ENCODE assay signal across 9 cellular contexts in the genomic region with DNA sequence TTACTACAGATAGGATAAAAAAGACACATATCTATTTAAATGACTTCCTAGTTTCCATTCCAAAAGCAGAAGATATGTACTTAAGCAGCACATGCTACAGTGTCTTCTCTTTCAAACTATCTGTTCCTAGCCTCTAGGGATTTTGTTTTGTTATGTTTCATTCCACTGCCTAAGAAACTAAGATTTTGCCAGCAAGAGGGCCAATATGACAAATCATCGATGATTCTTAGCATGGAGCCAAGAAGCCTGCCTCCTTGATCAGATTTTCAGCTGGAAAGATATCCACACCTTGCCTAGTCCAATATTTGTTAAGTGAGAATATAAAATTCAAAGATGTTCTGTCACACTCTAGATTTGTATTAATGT. TPM values are rescaled to one million over a fixed set of nuclear protein-coding genes. Genes with fewer than 3 reads are reported as not detected.
DNase-seq lines count a peak whose midpoint lies in the region; ATAC-seq and TF ChIP-seq lines count a peak whose summit lies in the region.
"Had no signal": no experiment of that assay in that cellular context is flagged by ENCODE, and none has a peak within 500 bp of the region (broad histone marks: within the 10 kb centered on the region; RNA-seq: fewer than 3 reads in every experiment).

No MANE protein-coding gene starts in this region.

- peaks cover 6% of the 10 kb centered on the region for H3F3A ChIP-seq in Loucy (ENCODE audit: low read depth)

- peak overlapping the region; percentile 99 for H3K9ac ChIP-seq in Loucy (ENCODE audit: low read depth, low read length, poor library complexity, severe bottlenecking)

- H3K9me3 ChIP-seq in Loucy (ENCODE audit: insufficient read depth, low read depth, low read length), result no peaks in the 10 kb centered on the region
- no peaks in the 10 kb centered on the region for H3K9me3 ChIP-seq in breast epithelium

- H4K20me1 ChIP-seq in Loucy (ENCODE audit: insufficient read depth, low read length, poor library complexity, severe bottlenecking), result peaks cover 90% of the 10 kb centered on the region

- TF ChIP-seq POLR2A in breast epithelium (IDR thresholded peaks at IDR 0.05), result no peak
- TF ChIP-seq POLR2A in GM18505 (IDR thresholded peaks at IDR 0.05; ENCODE audit: borderline replicate concordance, extremely low read depth, insufficient read depth, insufficient read length), result no peak

- H3K27ac ChIP-seq in breast epithelium, result peak overlapping the region; percentile 27 to 39

- TF ChIP-seq CTCF in CD14-positive monocyte (IDR thresholded peaks at IDR 0.05) (no peak), Loucy (conservative IDR thresholded peaks at IDR 0.05; ENCODE audit: low read length) (no peak), breast epithelium (IDR thresholded peaks at IDR 0.05) (no peak), neural crest cell (conservative IDR thresholded peaks at IDR 0.05) (no peak)

- no peaks in the 10 kb centered on the region for H3K27me3 ChIP-seq in Loucy (ENCODE audit: insufficient read depth, low read length, poor library complexity, severe bottlenecking)
- H3K27me3 ChIP-seq in breast epithelium, result no peaks in the 10 kb centered on the region

- H3K9me2 ChIP-seq in Loucy (replicated peaks; ENCODE audit: low read depth, low read length), result no peaks in the 10 kb centered on the region

- H3K4me1 Mint-ChIP-seq in CD14-positive monocyte (peaks cover 80% of the 10 kb centered on the region), neural crest cell (peaks cover 77% of the 10 kb centered on the region)

- H3K36me3 Mint-ChIP-seq in CD14-positive monocyte (peaks cover 9 to 23% of the 10 kb centered on the region in 2 donors), neural crest cell (ENCODE audit: low read depth) (peaks cover 9% of the 10 kb centered on the region)

- H3K27ac Mint-ChIP-seq in CD14-positive monocyte (peak overlapping the region in 6 of 7 donors; percentile 64 to 97 (median 84)), neural crest cell (ENCODE audit: unreplicated experiment) (no peak overlapping the region)

- H3K36me3 ChIP-seq in Loucy (ENCODE audit: insufficient read depth, low read length) (peaks cover 3% of the 10 kb centered on the region; the same call in 1 of the 2 replicates), breast epithelium (no peaks in the 10 kb centered on the region)

- H3K4me2 ChIP-seq in Loucy (ENCODE audit: low read depth, low read length, poor library complexity, severe bottlenecking), result peak overlapping the region; percentile 97

- peaks cover 0 to 3% (median 0%) of the 10 kb centered on the region in 7 donors for H3K9me3 Mint-ChIP-seq in CD14-positive monocyte
- H3K9me3 Mint-ChIP-seq in neural crest cell, result no peaks in the 10 kb centered on the region

- no peaks in the 10 kb centered on the region for H3K27me3 Mint-ChIP-seq in CD14-positive monocyte (ENCODE audit: low read depth in 3 of 3)
- H3K27me3 Mint-ChIP-seq in neural crest cell (ENCODE audit: low read depth), result no peaks in the 10 kb centered on the region

- H2AFZ ChIP-seq in Loucy (ENCODE audit: low read length), result no peak overlapping the region

- H3K4me1 ChIP-seq in Loucy (ENCODE audit: insufficient read depth, low read length, poor library complexity, severe bottlenecking), result peaks cover 80% of the 10 kb centered on the region
- peaks cover 0 to 3% of the 10 kb centered on the region in 2 donors for H3K4me1 ChIP-seq in breast epithelium

- DNase-seq in CD14-positive monocyte (ENCODE audit: low spot score) (no peak), breast epithelium (ENCODE audit: low spot score in 2 of 2) (no peak), neural crest cell (ENCODE audit: low read depth, low spot score) (no peak), EL (no peak), iPS-NIHi11 (ENCODE audit: low spot score) (no peak), HuH-7 (ENCODE audit: low spot score) (no peak)
- DNase-seq: H7 had no signal

- ATAC-seq in GM18505 (IDR thresholded peaks at IDR 0.05; ENCODE audit: unreplicated experiment), result no peak

- intact Hi-C loops in CD14-positive monocyte (cut with micrococcal nuclease) (loop anchor here in 1 of 2 donors (5.0 to 10.0 kb wide), 2 partner anchors 36 to 323 kb away; partner anchors contain the start of gene ZNF133), breast epithelium (cut with DNase I; ENCODE audit: low total_unique reads) (no loop called here)

- H3K4me3 ChIP-seq in Loucy (ENCODE audit: low read length, poor library complexity, severe bottlenecking) (peak overlapping the region; percentile 91), breast epithelium (peak overlapping the region in 1 of 3 donors; percentile 27)

- H3K79me2 ChIP-seq in Loucy (ENCODE audit: insufficient read depth, low read length), result peaks cover 100% of the 10 kb centered on the region

- no peak overlapping the region for H3K4me3 Mint-ChIP-seq in CD14-positive monocyte
- H3K4me3 Mint-ChIP-seq in neural crest cell, result peak overlapping the region; percentile 68

RNA-seq across cellular contexts. Expression of gene SNX5, which starts 7.0 kb away (rescaled TPM):
- 10 to 100 TPM; 55.6 to 66.1 TPM for polyA plus RNA-seq in CD14-positive monocyte
- total RNA-seq in breast epithelium (100 to 1,000 TPM in 2 of 3 donors, 10 to 100 TPM in 1; 96.7 to 127 (median 122) TPM), neural crest cell (116 and 123 TPM in 2 replicates)

RNA-seq across cellular contexts. Expression of gene MGME1, which starts 7.2 kb away (rescaled TPM):
- polyA plus RNA-seq in CD14-positive monocyte, result 10 to 100 TPM in 1 of 2 donors, 1 to 10 TPM in 1; 2.5 to 13.4 TPM
- total RNA-seq in breast epithelium (10 to 100 TPM in 2 of 3 donors, 1 to 10 TPM in 1; 7.8 to 26.2 (median 18.7) TPM), neural crest cell (35.2 and 39.0 TPM in 2 replicates)
